Comparison of ENCODE assay signal across 1 cellular context in the genomic region with DNA sequence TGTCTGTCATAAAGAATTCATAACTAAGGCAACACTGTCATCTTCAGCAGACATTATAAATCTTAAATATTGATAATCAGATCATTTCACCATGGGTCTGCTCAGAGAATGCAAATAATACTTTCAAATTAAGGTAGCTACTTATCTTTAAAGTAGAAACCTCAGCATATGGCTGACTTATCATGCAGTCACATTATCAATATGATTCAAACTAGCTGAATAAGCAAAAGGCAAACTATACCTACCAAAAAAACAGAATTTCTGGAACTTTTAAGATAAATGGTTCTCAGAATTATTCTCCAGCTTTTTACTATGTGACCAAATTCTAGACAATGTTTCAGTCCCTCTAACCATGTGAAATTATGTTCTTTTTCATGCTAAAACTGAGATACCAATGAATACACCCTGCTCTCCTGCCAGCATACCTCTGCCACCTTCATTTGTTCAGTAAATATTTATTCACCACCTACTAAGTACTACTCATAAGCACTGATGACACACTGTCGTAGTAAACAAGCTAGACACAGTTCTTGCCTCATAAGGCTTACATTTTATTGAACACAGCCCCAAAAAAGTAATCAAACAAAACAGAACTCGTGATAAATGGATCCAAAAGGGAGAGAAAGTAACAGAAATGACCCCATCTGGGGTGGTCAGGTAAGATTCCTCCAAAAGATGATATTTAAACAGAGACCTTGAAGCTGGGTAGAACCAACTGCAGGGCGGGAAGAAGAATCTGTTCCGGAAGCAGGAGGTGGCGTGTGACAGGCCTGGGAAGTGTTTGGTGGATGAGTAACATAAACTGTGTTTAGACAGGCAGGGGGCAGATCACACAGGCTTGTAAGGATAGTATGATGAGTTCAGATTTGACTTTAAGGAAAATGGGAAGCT.
TF ChIP-seq lines count a peak whose summit lies in the region.

No MANE protein-coding gene starts in this region.

TF ChIP-seq in endothelial cell of umbilical vein, 7 proteins besides CTCF, POLR2A, EP300 and RAD21:
- TF ChIP-seq, protein P1, sequence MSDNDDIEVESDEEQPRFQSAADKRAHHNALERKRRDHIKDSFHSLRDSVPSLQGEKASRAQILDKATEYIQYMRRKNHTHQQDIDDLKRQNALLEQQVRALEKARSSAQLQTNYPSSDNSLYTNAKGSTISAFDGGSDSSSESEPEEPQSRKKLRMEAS (IDR thresholded peaks at IDR 0.05; ENCODE audit: insufficient read depth, insufficient read length): no peak
- TF ChIP-seq FOS (IDR thresholded peaks at IDR 0.05; ENCODE audit: borderline replicate concordance, insufficient read depth, low read length) (peak; percentile 48), GATA2 (IDR thresholded peaks at IDR 0.05; ENCODE audit: insufficient read depth, insufficient read length, low read depth, low read length) (peak; percentile 38), MYC (IDR thresholded peaks at IDR 0.05; ENCODE audit: low read depth, low read length) (no peak), POLR2AphosphoS5 (IDR thresholded peaks at IDR 0.05; ENCODE audit: insufficient read depth, low read depth, low read length) (peak; percentile 85), EZH2 (IDR thresholded peaks at IDR 0.05; ENCODE audit: borderline replicate concordance, low read depth, low read length, severe bottlenecking) (no peak), JUN (IDR thresholded peaks at IDR 0.05; ENCODE audit: borderline replicate concordance, insufficient read depth, insufficient read length, low read depth) (peak; percentile 72)
TF ChIP-seq in endothelial cell of umbilical vein: peak in this region for 4.
